1 cellular context compared by ENCODE assay signal in the genomic region with DNA sequence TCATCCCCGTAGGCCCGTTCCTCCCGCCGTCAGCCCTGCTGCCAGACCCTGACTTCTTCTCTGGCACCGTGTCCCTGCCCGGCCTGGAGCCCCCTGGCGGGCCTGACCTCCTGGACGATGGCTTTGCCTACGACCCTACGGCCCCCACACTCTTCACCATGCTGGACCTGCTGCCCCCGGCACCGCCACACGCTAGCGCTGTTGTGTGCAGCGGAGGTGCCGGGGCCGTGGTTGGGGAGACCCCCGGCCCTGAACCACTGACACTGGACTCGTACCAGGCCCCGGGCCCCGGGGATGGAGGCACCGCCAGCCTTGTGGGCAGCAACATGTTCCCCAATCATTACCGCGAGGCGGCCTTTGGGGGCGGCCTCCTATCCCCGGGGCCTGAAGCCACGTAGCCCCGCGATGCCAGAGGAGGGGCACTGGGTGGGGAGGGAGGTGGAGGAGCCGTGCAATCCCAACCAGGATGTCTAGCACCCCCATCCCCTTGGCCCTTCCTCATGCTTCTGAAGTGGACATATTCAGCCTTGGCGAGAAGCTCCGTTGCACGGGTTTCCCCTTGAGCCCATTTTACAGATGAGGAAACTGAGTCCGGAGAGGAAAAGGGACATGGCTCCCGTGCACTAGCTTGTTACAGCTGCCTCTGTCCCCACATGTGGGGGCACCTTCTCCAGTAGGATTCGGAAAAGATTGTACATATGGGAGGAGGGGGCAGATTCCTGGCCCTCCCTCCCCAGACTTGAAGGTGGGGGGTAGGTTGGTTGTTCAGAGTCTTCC.
A peak's percentile ranks its signal among the peaks of the same experiment; 100 is the strongest.
TF ChIP-seq lines count a peak whose summit lies in the region.

No MANE protein-coding gene starts in this region.

TF ChIP-seq in K562, 482 proteins besides CTCF, POLR2A, EP300 and RAD21 (continues in another document):
- no peak for TF ChIP-seq HSF4 (CRISPR knock-in tag; IDR thresholded peaks at IDR 0.05; ENCODE audit: borderline replicate concordance)
- TF ChIP-seq ZNF586 (CRISPR knock-in tag; conservative IDR thresholded peaks at IDR 0.05): no peak
- no peak for TF ChIP-seq TAL1 (IDR thresholded peaks at IDR 0.05)
- TF ChIP-seq RBM34 (IDR thresholded peaks at IDR 0.05; ENCODE audit: borderline replicate concordance, insufficient read depth, low read length): no peak
- no peak for TF ChIP-seq DDX20 (tag; IDR thresholded peaks at IDR 0.05; ENCODE audit: low read depth)
- TF ChIP-seq, protein P1, sequence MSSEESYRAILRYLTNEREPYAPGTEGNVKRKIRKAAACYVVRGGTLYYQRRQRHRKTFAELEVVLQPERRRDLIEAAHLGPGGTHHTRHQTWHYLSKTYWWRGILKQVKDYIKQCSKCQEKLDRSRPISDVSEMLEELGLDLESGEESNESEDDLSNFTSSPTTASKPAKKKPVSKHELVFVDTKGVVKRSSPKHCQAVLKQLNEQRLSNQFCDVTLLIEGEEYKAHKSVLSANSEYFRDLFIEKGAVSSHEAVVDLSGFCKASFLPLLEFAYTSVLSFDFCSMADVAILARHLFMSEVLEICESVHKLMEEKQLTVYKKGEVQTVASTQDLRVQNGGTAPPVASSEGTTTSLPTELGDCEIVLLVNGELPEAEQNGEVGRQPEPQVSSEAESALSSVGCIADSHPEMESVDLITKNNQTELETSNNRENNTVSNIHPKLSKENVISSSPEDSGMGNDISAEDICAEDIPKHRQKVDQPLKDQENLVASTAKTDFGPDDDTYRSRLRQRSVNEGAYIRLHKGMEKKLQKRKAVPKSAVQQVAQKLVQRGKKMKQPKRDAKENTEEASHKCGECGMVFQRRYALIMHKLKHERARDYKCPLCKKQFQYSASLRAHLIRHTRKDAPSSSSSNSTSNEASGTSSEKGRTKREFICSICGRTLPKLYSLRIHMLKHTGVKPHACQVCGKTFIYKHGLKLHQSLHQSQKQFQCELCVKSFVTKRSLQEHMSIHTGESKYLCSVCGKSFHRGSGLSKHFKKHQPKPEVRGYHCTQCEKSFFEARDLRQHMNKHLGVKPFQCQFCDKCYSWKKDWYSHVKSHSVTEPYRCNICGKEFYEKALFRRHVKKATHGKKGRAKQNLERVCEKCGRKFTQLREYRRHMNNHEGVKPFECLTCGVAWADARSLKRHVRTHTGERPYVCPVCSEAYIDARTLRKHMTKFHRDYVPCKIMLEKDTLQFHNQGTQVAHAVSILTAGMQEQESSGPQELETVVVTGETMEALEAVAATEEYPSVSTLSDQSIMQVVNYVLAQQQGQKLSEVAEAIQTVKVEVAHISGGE (CRISPR knock-in tag; IDR thresholded peaks at IDR 0.05): no peak
- peak; percentile 25; the same call in 1 of the 2 replicates for TF ChIP-seq ZFX (CRISPR knock-in tag; IDR thresholded peaks at IDR 0.05)
- no peak for TF ChIP-seq ZBTB17 (CRISPR knock-in tag; IDR thresholded peaks at IDR 0.05)
- no peak for TF ChIP-seq SMAD1 (IDR thresholded peaks at IDR 0.05; ENCODE audit: low read depth, low read length, partially characterized antibody)
- TF ChIP-seq TBL1XR1 (IDR thresholded peaks at IDR 0.05; ENCODE audit: low read length in 2 of 2): no peak
- TF ChIP-seq KDM1A (IDR thresholded peaks at IDR 0.05): peak; percentile 89 to 92
- TF ChIP-seq, protein P2, sequence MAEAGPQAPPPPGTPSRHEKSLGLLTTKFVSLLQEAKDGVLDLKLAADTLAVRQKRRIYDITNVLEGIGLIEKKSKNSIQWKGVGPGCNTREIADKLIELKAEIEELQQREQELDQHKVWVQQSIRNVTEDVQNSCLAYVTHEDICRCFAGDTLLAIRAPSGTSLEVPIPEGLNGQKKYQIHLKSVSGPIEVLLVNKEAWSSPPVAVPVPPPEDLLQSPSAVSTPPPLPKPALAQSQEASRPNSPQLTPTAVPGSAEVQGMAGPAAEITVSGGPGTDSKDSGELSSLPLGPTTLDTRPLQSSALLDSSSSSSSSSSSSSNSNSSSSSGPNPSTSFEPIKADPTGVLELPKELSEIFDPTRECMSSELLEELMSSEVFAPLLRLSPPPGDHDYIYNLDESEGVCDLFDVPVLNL (CRISPR knock-in tag; IDR thresholded peaks at IDR 0.05; ENCODE audit: low read depth): no peak
- no peak for TF ChIP-seq ESRRB (CRISPR knock-in tag; IDR thresholded peaks at IDR 0.05; ENCODE audit: borderline replicate concordance)
- TF ChIP-seq SLC30A9 (CRISPR knock-in tag; IDR thresholded peaks at IDR 0.05): no peak
- TF ChIP-seq, protein P3, sequence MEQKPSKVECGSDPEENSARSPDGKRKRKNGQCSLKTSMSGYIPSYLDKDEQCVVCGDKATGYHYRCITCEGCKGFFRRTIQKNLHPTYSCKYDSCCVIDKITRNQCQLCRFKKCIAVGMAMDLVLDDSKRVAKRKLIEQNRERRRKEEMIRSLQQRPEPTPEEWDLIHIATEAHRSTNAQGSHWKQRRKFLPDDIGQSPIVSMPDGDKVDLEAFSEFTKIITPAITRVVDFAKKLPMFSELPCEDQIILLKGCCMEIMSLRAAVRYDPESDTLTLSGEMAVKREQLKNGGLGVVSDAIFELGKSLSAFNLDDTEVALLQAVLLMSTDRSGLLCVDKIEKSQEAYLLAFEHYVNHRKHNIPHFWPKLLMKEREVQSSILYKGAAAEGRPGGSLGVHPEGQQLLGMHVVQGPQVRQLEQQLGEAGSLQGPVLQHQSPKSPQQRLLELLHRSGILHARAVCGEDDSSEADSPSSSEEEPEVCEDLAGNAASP (IDR thresholded peaks at IDR 0.05): no peak
- TF ChIP-seq TFAM (CRISPR knock-in tag; conservative IDR thresholded peaks at IDR 0.05): no peak
- TF ChIP-seq ASH1L (IDR thresholded peaks at IDR 0.05; ENCODE audit: borderline replicate concordance, low read depth, partially characterized antibody): no peak
- TF ChIP-seq ZNF165 (CRISPR knock-in tag; IDR thresholded peaks at IDR 0.05; ENCODE audit: borderline replicate concordance): no peak
- TF ChIP-seq, protein P4, sequence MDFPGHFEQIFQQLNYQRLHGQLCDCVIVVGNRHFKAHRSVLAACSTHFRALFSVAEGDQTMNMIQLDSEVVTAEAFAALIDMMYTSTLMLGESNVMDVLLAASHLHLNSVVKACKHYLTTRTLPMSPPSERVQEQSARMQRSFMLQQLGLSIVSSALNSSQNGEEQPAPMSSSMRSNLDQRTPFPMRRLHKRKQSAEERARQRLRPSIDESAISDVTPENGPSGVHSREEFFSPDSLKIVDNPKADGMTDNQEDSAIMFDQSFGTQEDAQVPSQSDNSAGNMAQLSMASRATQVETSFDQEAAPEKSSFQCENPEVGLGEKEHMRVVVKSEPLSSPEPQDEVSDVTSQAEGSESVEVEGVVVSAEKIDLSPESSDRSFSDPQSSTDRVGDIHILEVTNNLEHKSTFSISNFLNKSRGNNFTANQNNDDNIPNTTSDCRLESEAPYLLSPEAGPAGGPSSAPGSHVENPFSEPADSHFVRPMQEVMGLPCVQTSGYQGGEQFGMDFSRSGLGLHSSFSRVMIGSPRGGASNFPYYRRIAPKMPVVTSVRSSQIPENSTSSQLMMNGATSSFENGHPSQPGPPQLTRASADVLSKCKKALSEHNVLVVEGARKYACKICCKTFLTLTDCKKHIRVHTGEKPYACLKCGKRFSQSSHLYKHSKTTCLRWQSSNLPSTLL (IDR thresholded peaks at IDR 0.05): no peak
- no peak for TF ChIP-seq KLF16 (IDR thresholded peaks at IDR 0.05)
- TF ChIP-seq ZSCAN32 (CRISPR knock-in tag; IDR thresholded peaks at IDR 0.05): no peak
- TF ChIP-seq ZNF507 (tag; conservative IDR thresholded peaks at IDR 0.05): no peak
- no peak for TF ChIP-seq CREM (IDR thresholded peaks at IDR 0.05; ENCODE audit: low read depth)
- no peak for TF ChIP-seq TARDBP (IDR thresholded peaks at IDR 0.05)
- TF ChIP-seq GABPB1 (CRISPR knock-in tag; IDR thresholded peaks at IDR 0.05): no peak
- TF ChIP-seq SMARCA4 (IDR thresholded peaks at IDR 0.05): no peak
- peak; percentile 59 to 89; a peak in 3 of 4 replicates for TF ChIP-seq RCOR1 (IDR thresholded peaks at IDR 0.05; ENCODE audit: borderline replicate concordance in 1 of 2, low read depth in 2 of 2, low read length in 2 of 2)
- TF ChIP-seq, protein P5, sequence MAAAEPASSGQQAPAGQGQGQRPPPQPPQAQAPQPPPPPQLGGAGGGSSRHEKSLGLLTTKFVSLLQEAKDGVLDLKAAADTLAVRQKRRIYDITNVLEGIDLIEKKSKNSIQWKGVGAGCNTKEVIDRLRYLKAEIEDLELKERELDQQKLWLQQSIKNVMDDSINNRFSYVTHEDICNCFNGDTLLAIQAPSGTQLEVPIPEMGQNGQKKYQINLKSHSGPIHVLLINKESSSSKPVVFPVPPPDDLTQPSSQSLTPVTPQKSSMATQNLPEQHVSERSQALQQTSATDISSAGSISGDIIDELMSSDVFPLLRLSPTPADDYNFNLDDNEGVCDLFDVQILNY (CRISPR knock-in tag; IDR thresholded peaks at IDR 0.05): no peak
- TF ChIP-seq IFI16 (CRISPR knock-in tag; IDR thresholded peaks at IDR 0.05): no peak
- TF ChIP-seq, protein P6, sequence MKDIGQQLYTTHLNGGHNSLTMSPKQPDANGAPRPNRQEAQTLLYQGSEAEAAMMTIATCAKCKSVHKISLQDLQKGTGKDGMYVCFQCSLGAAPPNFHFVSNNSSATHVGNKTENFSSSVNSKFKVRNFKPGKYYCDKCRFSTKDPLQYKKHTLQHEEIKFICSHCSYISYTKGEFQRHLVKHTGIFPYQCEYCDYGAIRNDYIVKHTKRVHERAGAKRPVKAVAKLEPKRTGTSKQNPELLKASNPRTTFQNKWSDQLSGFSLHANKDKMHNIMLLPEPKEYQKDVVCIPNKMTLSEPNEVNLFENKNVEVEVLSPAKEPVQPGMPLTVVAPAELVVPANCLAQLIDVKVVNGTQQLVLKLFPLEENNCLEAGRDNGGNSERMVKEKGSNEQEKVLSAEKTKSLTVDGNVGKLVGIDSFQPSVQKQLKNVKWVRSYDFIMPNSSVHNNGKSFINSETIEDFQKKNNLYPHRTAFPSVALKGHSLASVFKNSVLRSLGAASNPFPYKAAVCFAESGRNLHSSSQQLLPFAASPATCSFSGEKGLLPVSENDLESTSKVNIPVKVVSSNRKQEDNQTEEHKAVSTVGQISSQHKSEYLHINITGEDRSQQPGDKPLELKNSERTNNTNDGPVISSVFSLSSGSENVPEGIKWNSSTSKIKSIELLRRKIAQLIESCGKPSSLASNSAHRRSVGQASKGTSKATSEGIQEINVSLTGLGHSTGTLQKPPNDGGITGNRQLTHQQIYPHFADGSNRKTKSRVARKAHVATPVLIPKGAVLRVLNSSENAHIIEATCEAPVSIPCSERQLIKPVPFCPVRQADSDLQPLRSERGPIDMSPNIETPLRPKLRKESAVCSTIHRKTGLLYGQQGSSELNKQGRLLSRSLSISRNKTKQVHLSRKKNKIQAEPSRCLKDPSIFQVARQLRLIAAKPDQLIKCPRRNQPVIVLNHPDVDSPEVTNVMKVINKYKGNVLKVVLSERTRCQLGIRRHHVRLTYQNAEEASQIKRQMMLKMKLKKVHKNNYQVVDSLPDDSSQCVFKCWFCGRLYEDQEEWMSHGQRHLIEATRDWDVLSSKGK (CRISPR knock-in tag; IDR thresholded peaks at IDR 0.05): no peak
- no peak for TF ChIP-seq ZNF175 (CRISPR knock-in tag; IDR thresholded peaks at IDR 0.05; ENCODE audit: low read depth)
- TF ChIP-seq, protein P7, sequence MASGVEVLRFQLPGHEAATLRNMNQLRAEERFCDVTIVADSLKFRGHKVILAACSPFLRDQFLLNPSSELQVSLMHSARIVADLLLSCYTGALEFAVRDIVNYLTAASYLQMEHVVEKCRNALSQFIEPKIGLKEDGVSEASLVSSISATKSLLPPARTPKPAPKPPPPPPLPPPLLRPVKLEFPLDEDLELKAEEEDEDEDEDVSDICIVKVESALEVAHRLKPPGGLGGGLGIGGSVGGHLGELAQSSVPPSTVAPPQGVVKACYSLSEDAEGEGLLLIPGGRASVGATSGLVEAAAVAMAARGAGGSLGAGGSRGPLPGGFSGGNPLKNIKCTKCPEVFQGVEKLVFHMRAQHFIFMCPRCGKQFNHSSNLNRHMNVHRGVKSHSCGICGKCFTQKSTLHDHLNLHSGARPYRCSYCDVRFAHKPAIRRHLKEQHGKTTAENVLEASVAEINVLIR (CRISPR knock-in tag; IDR thresholded peaks at IDR 0.05): no peak
- TF ChIP-seq, protein P8, sequence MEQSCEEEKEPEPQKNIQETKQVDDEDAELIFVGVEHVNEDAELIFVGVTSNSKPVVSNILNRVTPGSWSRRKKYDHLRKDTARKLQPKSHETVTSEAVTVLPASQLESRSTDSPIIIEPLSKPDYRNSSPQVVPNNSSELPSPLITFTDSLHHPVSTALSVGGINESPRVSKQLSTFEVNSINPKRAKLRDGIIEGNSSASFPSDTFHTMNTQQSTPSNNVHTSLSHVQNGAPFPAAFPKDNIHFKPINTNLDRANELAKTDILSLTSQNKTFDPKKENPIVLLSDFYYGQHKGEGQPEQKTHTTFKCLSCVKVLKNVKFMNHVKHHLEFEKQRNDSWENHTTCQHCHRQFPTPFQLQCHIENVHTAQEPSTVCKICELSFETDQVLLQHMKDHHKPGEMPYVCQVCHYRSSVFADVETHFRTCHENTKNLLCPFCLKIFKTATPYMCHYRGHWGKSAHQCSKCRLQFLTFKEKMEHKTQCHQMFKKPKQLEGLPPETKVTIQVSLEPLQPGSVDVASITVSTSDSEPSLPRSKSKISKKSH (CRISPR knock-in tag; IDR thresholded peaks at IDR 0.05): no peak
- TF ChIP-seq, protein P9, sequence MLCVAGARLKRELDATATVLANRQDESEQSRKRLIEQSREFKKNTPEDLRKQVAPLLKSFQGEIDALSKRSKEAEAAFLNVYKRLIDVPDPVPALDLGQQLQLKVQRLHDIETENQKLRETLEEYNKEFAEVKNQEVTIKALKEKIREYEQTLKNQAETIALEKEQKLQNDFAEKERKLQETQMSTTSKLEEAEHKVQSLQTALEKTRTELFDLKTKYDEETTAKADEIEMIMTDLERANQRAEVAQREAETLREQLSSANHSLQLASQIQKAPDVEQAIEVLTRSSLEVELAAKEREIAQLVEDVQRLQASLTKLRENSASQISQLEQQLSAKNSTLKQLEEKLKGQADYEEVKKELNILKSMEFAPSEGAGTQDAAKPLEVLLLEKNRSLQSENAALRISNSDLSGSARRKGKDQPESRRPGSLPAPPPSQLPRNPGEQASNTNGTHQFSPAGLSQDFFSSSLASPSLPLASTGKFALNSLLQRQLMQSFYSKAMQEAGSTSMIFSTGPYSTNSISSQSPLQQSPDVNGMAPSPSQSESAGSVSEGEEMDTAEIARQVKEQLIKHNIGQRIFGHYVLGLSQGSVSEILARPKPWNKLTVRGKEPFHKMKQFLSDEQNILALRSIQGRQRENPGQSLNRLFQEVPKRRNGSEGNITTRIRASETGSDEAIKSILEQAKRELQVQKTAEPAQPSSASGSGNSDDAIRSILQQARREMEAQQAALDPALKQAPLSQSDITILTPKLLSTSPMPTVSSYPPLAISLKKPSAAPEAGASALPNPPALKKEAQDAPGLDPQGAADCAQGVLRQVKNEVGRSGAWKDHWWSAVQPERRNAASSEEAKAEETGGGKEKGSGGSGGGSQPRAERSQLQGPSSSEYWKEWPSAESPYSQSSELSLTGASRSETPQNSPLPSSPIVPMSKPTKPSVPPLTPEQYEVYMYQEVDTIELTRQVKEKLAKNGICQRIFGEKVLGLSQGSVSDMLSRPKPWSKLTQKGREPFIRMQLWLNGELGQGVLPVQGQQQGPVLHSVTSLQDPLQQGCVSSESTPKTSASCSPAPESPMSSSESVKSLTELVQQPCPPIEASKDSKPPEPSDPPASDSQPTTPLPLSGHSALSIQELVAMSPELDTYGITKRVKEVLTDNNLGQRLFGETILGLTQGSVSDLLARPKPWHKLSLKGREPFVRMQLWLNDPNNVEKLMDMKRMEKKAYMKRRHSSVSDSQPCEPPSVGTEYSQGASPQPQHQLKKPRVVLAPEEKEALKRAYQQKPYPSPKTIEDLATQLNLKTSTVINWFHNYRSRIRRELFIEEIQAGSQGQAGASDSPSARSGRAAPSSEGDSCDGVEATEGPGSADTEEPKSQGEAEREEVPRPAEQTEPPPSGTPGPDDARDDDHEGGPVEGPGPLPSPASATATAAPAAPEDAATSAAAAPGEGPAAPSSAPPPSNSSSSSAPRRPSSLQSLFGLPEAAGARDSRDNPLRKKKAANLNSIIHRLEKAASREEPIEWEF (CRISPR knock-in tag; IDR thresholded peaks at IDR 0.05): no peak
